ENCODE assay signal across 24 cellular contexts in genomic region chr4:147250062-147250461, GRCh38.
"Had no signal": no experiment of that assay in that cellular context is flagged by ENCODE, and none has a peak within 500 bp of the region (broad histone marks: within the 10 kb centered on the region; RNA-seq: fewer than 3 reads in every experiment).

No MANE protein-coding gene starts in this region.

- H3K27ac Mint-ChIP-seq: dendritic cell treated with granulocyte-macrophage colony-stimulating factor and Interleukin-4, amounts not matched to agents 40 ng/mL and 50 ng/mL, for 4 days; effector memory CD8-positive, alpha-beta T cell had no signal

- H3K9me3 ChIP-seq: colonic mucosa, esophagus squamous epithelium, gastrocnemius medialis had no signal

- H3K27me3 ChIP-seq: colonic mucosa, dorsolateral prefrontal cortex, esophagus muscularis mucosa, esophagus squamous epithelium, foreskin keratinocyte, gastrocnemius medialis, gastroesophageal sphincter, heart left ventricle, heart right ventricle had no signal

- H3K27ac ChIP-seq: colonic mucosa, coronary artery, dorsolateral prefrontal cortex, epithelial cell of prostate, esophagus muscularis mucosa, esophagus squamous epithelium, foreskin keratinocyte, gastrocnemius medialis, gastroesophageal sphincter, heart left ventricle, heart right ventricle had no signal

- DNase-seq: colonic mucosa; cortex of kidney; dermis blood vessel endothelial cell; dorsolateral prefrontal cortex; effector CD4-positive, alpha-beta T cell; effector CD8-positive, alpha-beta T cell; effector memory CD4-positive, alpha-beta T cell; effector memory CD8-positive, alpha-beta T cell; erythroblast; esophagus squamous epithelium; foreskin fibroblast; foreskin keratinocyte; foreskin melanocyte; gastrocnemius medialis; glutamatergic neuron; head of caudate nucleus; heart left ventricle; heart right ventricle had no signal

- H3K36me3 ChIP-seq: colonic mucosa, esophagus muscularis mucosa, esophagus squamous epithelium, gastrocnemius medialis, gastroesophageal sphincter, heart left ventricle, heart right ventricle had no signal

- H3K4me1 ChIP-seq: colonic mucosa, esophagus muscularis mucosa, esophagus squamous epithelium, foreskin keratinocyte, gastrocnemius medialis, gastroesophageal sphincter, heart left ventricle, heart right ventricle had no signal

- ATAC-seq: effector memory CD8-positive, alpha-beta T cell; esophagus mucosa; foreskin keratinocyte; gastrocnemius medialis; gastroesophageal sphincter; heart left ventricle; heart right ventricle had no signal

- H3K27me3 Mint-ChIP-seq: dendritic cell treated with granulocyte-macrophage colony-stimulating factor and Interleukin-4, amounts not matched to agents 40 ng/mL and 50 ng/mL, for 4 days; effector memory CD8-positive, alpha-beta T cell had no signal

- H3K4me3 ChIP-seq: colonic mucosa, coronary artery, dorsolateral prefrontal cortex, esophagus muscularis mucosa, esophagus squamous epithelium, gastrocnemius medialis, gastroesophageal sphincter, heart left ventricle, heart right ventricle had no signal

- H3K4me3 Mint-ChIP-seq: dendritic cell treated with granulocyte-macrophage colony-stimulating factor and Interleukin-4, amounts not matched to agents 40 ng/mL and 50 ng/mL, for 4 days; effector memory CD8-positive, alpha-beta T cell had no signal
